ENCODE assay signal across 11 cellular contexts in genomic region chr19:15563325-15563794, GRCh38. TPM values are rescaled to one million over a fixed set of nuclear protein-coding genes. Genes with fewer than 3 reads are reported as not detected.
DNase-seq lines count a peak whose midpoint lies in the region; ATAC-seq and FAIRE-seq lines count a peak whose summit lies in the region.
"Had no signal": no experiment of that assay in that cellular context is flagged by ENCODE, and none has a peak within 500 bp of the region (broad histone marks: within the 10 kb centered on the region; RNA-seq: fewer than 3 reads in every experiment).

No MANE protein-coding gene starts in this region.

- POLR2A ChIA-PET in CD8-positive, alpha-beta memory T cell (lab: Charles Lee) = no interaction called here

- no peaks in the 10 kb centered on the region for H3K36me3 ChIP-seq in BLaER1 treated with 17β-estradiol and CSF1 and Interleukin-3, amounts not matched to agents 10 nM and 100 nM
- no peaks in the 10 kb centered on the region for H3K36me3 ChIP-seq in CD8-positive, alpha-beta memory T cell (ENCODE audit: insufficient read depth, low read length)

- no peaks in the 10 kb centered on the region for H3K36me3 Mint-ChIP-seq in CD8-positive, alpha-beta memory T cell
- H3K36me3 Mint-ChIP-seq: CD8-positive, alpha-beta T cell had no signal

- peak overlapping the region; percentile 25 to 56 (median 43); a peak in 21 of 22 replicates for H3K4me2 ChIP-seq in BLaER1 treated with 17β-estradiol and CSF1 and Interleukin-3, amounts not matched to agents 10 nM and 100 nM

- CTCF ChIA-PET in CD8-positive, alpha-beta memory T cell (lab: Charles Lee) = interaction anchor here (0.6 kb wide), 1 partner anchor 472 kb away, joined by 3 read pairs; no protein-coding TSS in a partner anchor

- H3K27me3 ChIP-seq in BLaER1 treated with 17β-estradiol and CSF1 and Interleukin-3, amounts not matched to agents 10 nM and 100 nM = no peaks in the 10 kb centered on the region
- no peaks in the 10 kb centered on the region for H3K27me3 ChIP-seq in CD8-positive, alpha-beta memory T cell (ENCODE audit: insufficient read depth, low read length, poor library complexity, severe bottlenecking)

- no peaks in the 10 kb centered on the region for H3K9me3 ChIP-seq in BLaER1 treated with 17β-estradiol and CSF1 and Interleukin-3, amounts not matched to agents 10 nM and 100 nM (replicated peaks in 1 of 11)
- H3K9me3 ChIP-seq in CD8-positive, alpha-beta memory T cell (ENCODE audit: low read length) = no peaks in the 10 kb centered on the region

- no peaks in the 10 kb centered on the region for H3K4me1 Mint-ChIP-seq in CD8-positive, alpha-beta memory T cell

- H4K20me1 ChIP-seq in BLaER1 treated with 17β-estradiol and CSF1 and Interleukin-3, amounts not matched to agents 10 nM and 100 nM = no peaks in the 10 kb centered on the region

- peaks cover 9 to 17% (median 12%) of the 10 kb centered on the region in 10 experiments; a peak in 19 of 20 replicates for H3K4me1 ChIP-seq in BLaER1 treated with 17β-estradiol and CSF1 and Interleukin-3, amounts not matched to agents 10 nM and 100 nM
- no peaks in the 10 kb centered on the region for H3K4me1 ChIP-seq in CD8-positive, alpha-beta memory T cell (ENCODE audit: insufficient read depth, low read length)

- ATAC-seq in GM19328 (IDR thresholded peaks at IDR 0.05; ENCODE audit: unreplicated experiment) (no peak), HG03025 (IDR thresholded peaks at IDR 0.05; ENCODE audit: low FRiP score, unreplicated experiment) (no peak)
- ATAC-seq: CD8-positive, alpha-beta T cell had no signal

- no peak for FAIRE-seq in RCC 7860 (lab: Jason Lieb, UNC)

- no peak overlapping the region for H3K4me3 ChIP-seq in BLaER1 treated with 17β-estradiol and CSF1 and Interleukin-3, amounts not matched to agents 10 nM and 100 nM
- no peak overlapping the region for H3K4me3 ChIP-seq in CD8-positive, alpha-beta memory T cell (ENCODE audit: low read length)

- H3K27ac Mint-ChIP-seq in CD8-positive, alpha-beta memory T cell = no peak overlapping the region
- H3K27ac Mint-ChIP-seq: CD8-positive, alpha-beta T cell had no signal

- H3K27me3 Mint-ChIP-seq in CD8-positive, alpha-beta memory T cell = peaks cover 23 to 41% of the 10 kb centered on the region in 2 donors

- in situ Hi-C loops in KBM-7 (cut with MboI; ENCODE audit: low pct_unique_long_range_greater_than_20kb, low sequenced_read_pairs) = no loop called here

- DNase-seq in KBM-7 = peak; percentile 64
- DNase-seq in RPMI7951 (ENCODE audit: low read depth) = peak; percentile 16
- DNase-seq in iPS-NIHi11 (ENCODE audit: low spot score) = peak; percentile 23
- DNase-seq in RCC 7860 (ENCODE audit: low spot score) = no peak
- DNase-seq in CD8-positive, alpha-beta memory T cell = no peak
- DNase-seq: activated CD4-positive, CD25-positive, alpha-beta regulatory T cell treated with anti-CD3 and anti-CD28 coated beads, Interleukin-2, amount 50 U/mL, for 72 hours; CD8-positive, alpha-beta T cell; NCI-H187 treated with DMSO at 0.1 percent for 48 hours had no signal

- H3K9ac ChIP-seq in BLaER1 treated with 17β-estradiol and CSF1 and Interleukin-3, amounts not matched to agents 10 nM and 100 nM = peak overlapping the region in 3 of 11 experiments; percentile 13 to 32 (median 19); a peak in 3 of 22 replicates

- H3K9me3 Mint-ChIP-seq in CD8-positive, alpha-beta memory T cell = no peaks in the 10 kb centered on the region
- H3K9me3 Mint-ChIP-seq: CD8-positive, alpha-beta T cell had no signal

- no peak overlapping the region for H3K4me3 Mint-ChIP-seq in CD8-positive, alpha-beta memory T cell
- H3K4me3 Mint-ChIP-seq: CD8-positive, alpha-beta T cell had no signal

- H3K27ac ChIP-seq in BLaER1 treated with 17β-estradiol and CSF1 and Interleukin-3, amounts not matched to agents 10 nM and 100 nM = no peak overlapping the region; a peak in 1 of 22 replicates
- H3K27ac ChIP-seq in CD8-positive, alpha-beta memory T cell (ENCODE audit: low read depth, low read length) = no peak overlapping the region

RNA-seq across cellular contexts. Expression of gene CYP4F8, which starts 51.7 kb away (rescaled TPM):
- total RNA-seq in RPMI7951 (2014; rRNA removed; shearing (Covaris generic)) = not detected in 2 replicates
- total RNA-seq in CD8-positive, alpha-beta memory T cell = not detected
- polyA plus RNA-seq in CD8-positive, alpha-beta memory T cell = not detected
- total RNA-seq: CD8-positive, alpha-beta T cell had no signal

RNA-seq across cellular contexts. Expression of gene CYP4F22, which starts 55.0 kb away (rescaled TPM):
- not detected in 2 replicates for total RNA-seq in RPMI7951 (2014; rRNA removed; shearing (Covaris generic))
- under 1 TPM; 0.71 to 0.79 TPM for total RNA-seq in CD8-positive, alpha-beta memory T cell
- 5.1 TPM for polyA plus RNA-seq in CD8-positive, alpha-beta memory T cell

Comparison
In these comparisons a context has a peak if more than half of its experiments do, and no peak if none do; other contexts are left out.
1. DNase-seq: peak in KBM-7 (single experiment), RPMI7951 (single experiment) and iPS-NIHi11 (single experiment); none in RCC 7860 (single experiment) and CD8-positive, alpha-beta memory T cell (0 of 5).